ENCODE assay signal across 19 cellular contexts in genomic region chr17:42240863-42241262, GRCh38. TPM values are rescaled to one million over a fixed set of nuclear protein-coding genes. Genes with fewer than 3 reads are reported as not detected.
"Had no signal": no experiment of that assay in that cellular context is flagged by ENCODE, and none has a peak within 500 bp of the region (broad histone marks: within the 10 kb centered on the region; RNA-seq: fewer than 3 reads in every experiment).

No MANE protein-coding gene starts in this region.

RNA-seq across cellular contexts. Expression of gene HCRT, which starts 55.6 kb away (rescaled TPM):
- total RNA-seq: dermis blood vessel endothelial cell, endothelial cell of umbilical vein, epithelial cell of proximal tubule, esophagus muscularis mucosa, fibroblast of lung, heart right ventricle, liver, lung, mononuclear cell, occipital lobe, ovary, psoas muscle, renal cortical epithelial cell, smooth muscle cell, subcutaneous adipose tissue, temporal lobe, thyroid gland, urinary bladder had no signal
- polyA plus RNA-seq: endothelial cell of umbilical vein, fibroblast of lung, heart right ventricle, keratinocyte, liver, lung, ovary, psoas muscle, smooth muscle cell, urinary bladder had no signal

RNA-seq across cellular contexts. Expression of gene KCNH4, which starts 59.9 kb away (rescaled TPM):
- total RNA-seq: epithelial cell of proximal tubule, fibroblast of lung, liver, renal cortical epithelial cell, smooth muscle cell, thyroid gland had no signal
- polyA plus RNA-seq: keratinocyte, smooth muscle cell had no signal
